Comparison of ENCODE assay signal across 24 cellular contexts in the genomic region with DNA sequence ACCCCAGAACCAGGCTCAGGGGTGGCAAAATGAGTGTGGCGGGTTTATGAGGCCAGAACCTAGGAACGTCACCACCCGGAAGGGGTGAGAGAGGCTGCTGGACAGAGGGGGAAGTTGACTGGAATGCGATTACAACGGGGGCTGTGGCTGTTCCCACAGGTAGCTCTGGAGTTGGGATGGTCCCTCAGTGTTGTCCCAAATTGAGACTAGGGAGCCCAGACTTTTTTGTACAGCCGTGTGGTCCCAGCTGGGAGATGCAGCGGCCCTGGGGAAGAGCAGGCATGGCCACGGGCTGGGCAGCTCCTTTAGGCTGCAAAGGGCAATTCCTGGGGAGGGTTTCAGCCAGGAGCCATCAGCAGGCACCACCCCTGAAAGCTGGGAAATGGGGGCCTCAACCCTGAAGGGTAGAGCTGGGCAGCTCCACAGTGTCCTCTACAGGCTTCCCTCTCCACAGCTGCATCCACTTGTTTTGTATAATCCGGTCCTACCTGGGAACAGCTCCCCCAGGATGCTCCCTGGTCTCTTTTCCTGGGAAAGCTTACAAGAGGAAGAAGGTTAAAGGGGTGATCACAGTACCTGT. TPM values are rescaled to one million over a fixed set of nuclear protein-coding genes. Genes with fewer than 3 reads are reported as not detected.
DNase-seq lines count a peak whose midpoint lies in the region; ATAC-seq and TF ChIP-seq lines count a peak whose summit lies in the region.
"Had no signal": no experiment of that assay in that cellular context is flagged by ENCODE, and none has a peak within 500 bp of the region (broad histone marks: within the 10 kb centered on the region; RNA-seq: fewer than 3 reads in every experiment).

No MANE protein-coding gene starts in this region.

- no peaks in the 10 kb centered on the region for H3K36me3 Mint-ChIP-seq in activated CD4-positive, alpha-beta memory T cell treated with anti-CD3 and anti-CD28 coated beads, Interleukin-2, amount 10 ng/mL, durations not matched to agents 7 days and 5 days (ENCODE audit: low read depth)
- no peaks in the 10 kb centered on the region for H3K36me3 Mint-ChIP-seq in activated CD4-positive, alpha-beta memory T cell treated with anti-CD3 and anti-CD28 coated beads for 36 hours
- H3K36me3 Mint-ChIP-seq in progenitor cell of endocrine pancreas (ENCODE audit: insufficient read depth): no peaks in the 10 kb centered on the region
- H3K36me3 Mint-ChIP-seq: CD4-positive, alpha-beta memory T cell had no signal

- no peak overlapping the region for H3K9ac ChIP-seq in Loucy (ENCODE audit: low read depth, low read length, poor library complexity, severe bottlenecking)
- H3K9ac ChIP-seq: BLaER1 treated with 17β-estradiol and CSF1 and Interleukin-3, amounts not matched to agents 10 nM and 100 nM; GM23248; KMS-11 had no signal

- no peak for ATAC-seq in foreskin keratinocyte
- no peak for ATAC-seq in GM19328 (IDR thresholded peaks at IDR 0.05; ENCODE audit: unreplicated experiment)
- no peak for ATAC-seq in GM21515 (IDR thresholded peaks at IDR 0.05; ENCODE audit: unreplicated experiment)

- POLR2A ChIA-PET in activated CD4-positive, alpha-beta memory T cell treated with anti-CD3 and anti-CD28 coated beads, Interleukin-2, amount 10 ng/mL, durations not matched to agents 7 days and 5 days (lab: Charles Lee): no interaction called here
- POLR2A ChIA-PET in activated CD4-positive, alpha-beta memory T cell treated with anti-CD3 and anti-CD28 coated beads for 36 hours (lab: Charles Lee): no interaction called here

- H3K4me2 ChIP-seq in Loucy (ENCODE audit: low read depth, low read length, poor library complexity, severe bottlenecking): no peak overlapping the region
- H3K4me2 ChIP-seq: BLaER1 treated with 17β-estradiol and CSF1 and Interleukin-3, amounts not matched to agents 10 nM and 100 nM; KMS-11 had no signal

- no peak overlapping the region for H3K4me3 Mint-ChIP-seq in activated CD4-positive, alpha-beta memory T cell treated with anti-CD3 and anti-CD28 coated beads, Interleukin-2, amount 10 ng/mL, durations not matched to agents 7 days and 5 days
- H3K4me3 Mint-ChIP-seq in activated CD4-positive, alpha-beta memory T cell treated with anti-CD3 and anti-CD28 coated beads for 36 hours: no peak overlapping the region
- H3K4me3 Mint-ChIP-seq in progenitor cell of endocrine pancreas (ENCODE audit: low read depth): no peak overlapping the region
- H3K4me3 Mint-ChIP-seq: CD4-positive, alpha-beta memory T cell had no signal

- no peaks in the 10 kb centered on the region for H3K9me3 Mint-ChIP-seq in activated CD4-positive, alpha-beta memory T cell treated with anti-CD3 and anti-CD28 coated beads, Interleukin-2, amount 10 ng/mL, durations not matched to agents 7 days and 5 days
- no peaks in the 10 kb centered on the region for H3K9me3 Mint-ChIP-seq in activated CD4-positive, alpha-beta memory T cell treated with anti-CD3 and anti-CD28 coated beads for 36 hours
- no peaks in the 10 kb centered on the region for H3K9me3 Mint-ChIP-seq in progenitor cell of endocrine pancreas (ENCODE audit: low read depth)
- H3K9me3 Mint-ChIP-seq: CD4-positive, alpha-beta memory T cell had no signal

- H3K9me2 ChIP-seq in Loucy (replicated peaks; ENCODE audit: low read depth, low read length): no peaks in the 10 kb centered on the region

- H3K27ac ChIP-seq in foreskin keratinocyte (no peak overlapping the region), sigmoid colon (no peak overlapping the region)
- H3K27ac ChIP-seq: 22Rv1; BLaER1 treated with 17β-estradiol and CSF1 and Interleukin-3, amounts not matched to agents 10 nM and 100 nM; GM23248; KMS-11; Peyer's patch had no signal

- CTCF ChIA-PET in activated CD4-positive, alpha-beta memory T cell treated with anti-CD3 and anti-CD28 coated beads, Interleukin-2, amount 10 ng/mL, durations not matched to agents 7 days and 5 days (lab: Charles Lee): no interaction called here
- CTCF ChIA-PET in activated CD4-positive, alpha-beta memory T cell treated with anti-CD3 and anti-CD28 coated beads for 36 hours (lab: Charles Lee): no interaction called here

- H3K27me3 Mint-ChIP-seq in activated CD4-positive, alpha-beta memory T cell treated with anti-CD3 and anti-CD28 coated beads, Interleukin-2, amount 10 ng/mL, durations not matched to agents 7 days and 5 days: no peaks in the 10 kb centered on the region
- H3K27me3 Mint-ChIP-seq in activated CD4-positive, alpha-beta memory T cell treated with anti-CD3 and anti-CD28 coated beads for 36 hours: no peaks in the 10 kb centered on the region
- peaks cover 69% of the 10 kb centered on the region for H3K27me3 Mint-ChIP-seq in progenitor cell of endocrine pancreas
- H3K27me3 Mint-ChIP-seq: CD4-positive, alpha-beta memory T cell had no signal

- H3K27me3 ChIP-seq in Loucy (ENCODE audit: insufficient read depth, low read length, poor library complexity, severe bottlenecking) (no peaks in the 10 kb centered on the region), foreskin keratinocyte (peaks cover 50% of the 10 kb centered on the region), sigmoid colon (no peaks in the 10 kb centered on the region)
- H3K27me3 ChIP-seq: BLaER1 treated with 17β-estradiol and CSF1 and Interleukin-3, amounts not matched to agents 10 nM and 100 nM; Peyer's patch had no signal

- H3K4me3 ChIP-seq in Loucy (ENCODE audit: low read length, poor library complexity, severe bottlenecking): no peak overlapping the region
- H3K4me3 ChIP-seq in sigmoid colon: no peak overlapping the region
- H3K4me3 ChIP-seq: BLaER1 treated with 17β-estradiol and CSF1 and Interleukin-3, amounts not matched to agents 10 nM and 100 nM; GM23248; Peyer's patch had no signal

- H3K9me3 ChIP-seq in Loucy (ENCODE audit: insufficient read depth, low read depth, low read length) (no peaks in the 10 kb centered on the region), sigmoid colon (no peaks in the 10 kb centered on the region)
- H3K9me3 ChIP-seq: BLaER1 treated with 17β-estradiol and CSF1 and Interleukin-3, amounts not matched to agents 10 nM and 100 nM; Caco-2; Peyer's patch had no signal

- TF ChIP-seq EP300 in sigmoid colon (IDR thresholded peaks at IDR 0.05): no peak

- no peaks in the 10 kb centered on the region for H3K36me3 ChIP-seq in Loucy (ENCODE audit: insufficient read depth, low read length)
- H3K36me3 ChIP-seq in sigmoid colon: no peaks in the 10 kb centered on the region
- H3K36me3 ChIP-seq: BLaER1 treated with 17β-estradiol and CSF1 and Interleukin-3, amounts not matched to agents 10 nM and 100 nM; Peyer's patch had no signal

- H3K79me2 ChIP-seq in Loucy (ENCODE audit: insufficient read depth, low read length): no peaks in the 10 kb centered on the region

- no peaks in the 10 kb centered on the region for H3F3A ChIP-seq in Loucy (ENCODE audit: low read depth)

- H3K4me1 ChIP-seq in Loucy (ENCODE audit: insufficient read depth, low read length, poor library complexity, severe bottlenecking): peaks cover 27% of the 10 kb centered on the region
- H3K4me1 ChIP-seq in foreskin keratinocyte: no peaks in the 10 kb centered on the region
- peaks cover 0 to 7% (median 0%) of the 10 kb centered on the region in 4 donors for H3K4me1 ChIP-seq in sigmoid colon
- H3K4me1 ChIP-seq: Caco-2, Peyer's patch had no signal

- no peak overlapping the region for H3K27ac Mint-ChIP-seq in activated CD4-positive, alpha-beta memory T cell treated with anti-CD3 and anti-CD28 coated beads, Interleukin-2, amount 10 ng/mL, durations not matched to agents 7 days and 5 days
- H3K27ac Mint-ChIP-seq in activated CD4-positive, alpha-beta memory T cell treated with anti-CD3 and anti-CD28 coated beads for 36 hours: no peak overlapping the region
- no peak overlapping the region for H3K27ac Mint-ChIP-seq in progenitor cell of endocrine pancreas

- TF ChIP-seq CTCF in Loucy (conservative IDR thresholded peaks at IDR 0.05; ENCODE audit: low read length): 0 out of 2 replicates have a peak, but pooled peaks have one; percentile 22
- peak; percentile 9 for TF ChIP-seq CTCF in foreskin keratinocyte (conservative IDR thresholded peaks at IDR 0.05)
- TF ChIP-seq CTCF in sigmoid colon (IDR thresholded peaks at IDR 0.05): no peak
- no peak for TF ChIP-seq CTCF in progenitor cell of endocrine pancreas (IDR thresholded peaks at IDR 0.05; ENCODE audit: unreplicated experiment)

- 77 to 83% methylated on average over 9 of the region's 9 CpGs for WGBS in sigmoid colon, 2 donors

- peak; percentile 11 for DNase-seq in activated CD4-positive, alpha-beta memory T cell treated with anti-CD3 and anti-CD28 coated beads, Interleukin-2, amount 10 ng/mL, durations not matched to agents 7 days and 5 days
- no peak for DNase-seq in activated CD4-positive, alpha-beta memory T cell treated with anti-CD3 and anti-CD28 coated beads for 36 hours
- DNase-seq in foreskin keratinocyte (no peak), sigmoid colon (peak; percentile 47), progenitor cell of endocrine pancreas (ENCODE audit: low spot score, unreplicated experiment) (no peak)
- DNase-seq: Caco-2; CD4-positive, alpha-beta memory T cell; DMS 273 treated with DMSO at 0.1 percent for 48 hours; DMS79 treated with DMSO at 0.1 percent for 48 hours; GM23248; IMR-90; NCI-H1105; NCI-H146; NCI-H2029 treated with DMSO at 0.1 percent for 48 hours; NCI-H2171; NCI-H524 treated with DMSO at 0.1 percent for 48 hours had no signal

- no peak for TF ChIP-seq POLR2A in sigmoid colon (IDR thresholded peaks at IDR 0.05)

- no peaks in the 10 kb centered on the region for H4K20me1 ChIP-seq in Loucy (ENCODE audit: insufficient read depth, low read length, poor library complexity, severe bottlenecking)
- H4K20me1 ChIP-seq: BLaER1 treated with 17β-estradiol and CSF1 and Interleukin-3, amounts not matched to agents 10 nM and 100 nM had no signal

- 0 out of 2 replicates have a peak overlapping the region, but pooled peaks have one; percentile 35 for H2AFZ ChIP-seq in Loucy (ENCODE audit: low read length)
- H2AFZ ChIP-seq: GM23248 had no signal

- intact Hi-C loops in activated CD4-positive, alpha-beta memory T cell treated with anti-CD3 and anti-CD28 coated beads for 36 hours (cut with micrococcal nuclease): no loop called here
- intact Hi-C loops in sigmoid colon (cut with DNase I): no loop called here

- H3K4me1 Mint-ChIP-seq in activated CD4-positive, alpha-beta memory T cell treated with anti-CD3 and anti-CD28 coated beads, Interleukin-2, amount 10 ng/mL, durations not matched to agents 7 days and 5 days: peaks cover 18% of the 10 kb centered on the region
- peaks cover 22% of the 10 kb centered on the region for H3K4me1 Mint-ChIP-seq in activated CD4-positive, alpha-beta memory T cell treated with anti-CD3 and anti-CD28 coated beads for 36 hours (ENCODE audit: low read depth)
- no peaks in the 10 kb centered on the region for H3K4me1 Mint-ChIP-seq in progenitor cell of endocrine pancreas (ENCODE audit: low read depth)

RNA-seq across cellular contexts. Expression of a gene that starts 11.0 kb away (rescaled TPM):
- total RNA-seq in activated CD4-positive, alpha-beta memory T cell treated with anti-CD3 and anti-CD28 coated beads, Interleukin-2, amount 10 ng/mL, durations not matched to agents 7 days and 5 days: not detected
- total RNA-seq in activated CD4-positive, alpha-beta memory T cell treated with anti-CD3 and anti-CD28 coated beads for 36 hours: under 1 TPM; 0.50 to 0.56 TPM
- total RNA-seq in foreskin keratinocyte (not detected in 2 replicates), sigmoid colon (10 to 100 TPM in 1 of 4 donors, 1 to 10 TPM in 3; 3.8 to 11.9 (median 4.9) TPM), progenitor cell of endocrine pancreas (not detected in 2 replicates)
- polyA plus RNA-seq in foreskin keratinocyte (not detected in 2 replicates), sigmoid colon (under 1 TPM in 1 of 3 donors, not detected in 2; 0.67 TPM)
- total RNA-seq: Caco-2, IMR-90, OCI-LY7 had no signal

RNA-seq across cellular contexts. Expression of a gene that starts 33.2 kb away (rescaled TPM):
- not detected for total RNA-seq in activated CD4-positive, alpha-beta memory T cell treated with anti-CD3 and anti-CD28 coated beads, Interleukin-2, amount 10 ng/mL, durations not matched to agents 7 days and 5 days
- not detected for total RNA-seq in activated CD4-positive, alpha-beta memory T cell treated with anti-CD3 and anti-CD28 coated beads for 36 hours
- total RNA-seq in foreskin keratinocyte (not detected in 2 replicates), sigmoid colon (not detected), progenitor cell of endocrine pancreas (not detected in 2 replicates)
- polyA plus RNA-seq in foreskin keratinocyte (not detected in 2 replicates), sigmoid colon (not detected)
- total RNA-seq: Caco-2; CD4-positive, alpha-beta memory T cell; GM23248; OCI-LY7; Peyer's patch had no signal
- polyA plus RNA-seq: CD4-positive, alpha-beta memory T cell; GM23248; IMR-90 had no signal

RNA-seq across cellular contexts. Expression of a gene that starts 59.2 kb away (rescaled TPM):
- not detected for total RNA-seq in activated CD4-positive, alpha-beta memory T cell treated with anti-CD3 and anti-CD28 coated beads, Interleukin-2, amount 10 ng/mL, durations not matched to agents 7 days and 5 days
- total RNA-seq in activated CD4-positive, alpha-beta memory T cell treated with anti-CD3 and anti-CD28 coated beads for 36 hours: not detected
- total RNA-seq in foreskin keratinocyte: not detected in 2 replicates
- polyA plus RNA-seq in foreskin keratinocyte: not detected in 2 replicates
- not detected for total RNA-seq in sigmoid colon
- not detected for polyA plus RNA-seq in sigmoid colon
- total RNA-seq in progenitor cell of endocrine pancreas: 0.10 TPM in 1 of 2 replicates, not detected in the other
- total RNA-seq: Caco-2; CD4-positive, alpha-beta memory T cell; GM23248; IMR-90; OCI-LY7; Peyer's patch had no signal
- polyA plus RNA-seq: CD4-positive, alpha-beta memory T cell; GM23248; IMR-90 had no signal

Comparison
In these comparisons a context has a peak if more than half of its experiments do, and no peak if none do; other contexts are left out.
1. DNase-seq: peak in activated CD4-positive, alpha-beta memory T cell treated with anti-CD3 and anti-CD28 coated beads, Interleukin-2, amount 10 ng/mL, durations not matched to agents 7 days and 5 days (single experiment) and sigmoid colon (single experiment); none in activated CD4-positive, alpha-beta memory T cell treated with anti-CD3 and anti-CD28 coated beads for 36 hours (single experiment), foreskin keratinocyte (0 of 2) and progenitor cell of endocrine pancreas (single experiment).
2. CTCF ChIP-seq: peak in Loucy (single experiment) and foreskin keratinocyte (single experiment); none in sigmoid colon (0 of 4) and progenitor cell of endocrine pancreas (single experiment).